Comparison of ENCODE assay signal across 12 cellular contexts in genomic region chr11:13009921-13010736, GRCh38. TPM values are rescaled to one million over a fixed set of nuclear protein-coding genes. Genes with fewer than 3 reads are reported as not detected.
DNase-seq lines count a peak whose midpoint lies in the region; ATAC-seq and TF ChIP-seq lines count a peak whose summit lies in the region.
"Had no signal": no experiment of that assay in that cellular context is flagged by ENCODE, and none has a peak within 500 bp of the region (broad histone marks: within the 10 kb centered on the region; RNA-seq: fewer than 3 reads in every experiment).

No MANE protein-coding gene starts in this region.

- peaks cover 78% of the 10 kb centered on the region for H3K27me3 ChIP-seq in HUES64 (ENCODE audit: insufficient read depth, low read length)
- peaks cover 83% of the 10 kb centered on the region for H3K27me3 ChIP-seq in lower lobe of right lung (ENCODE audit: low read depth)
- H3K27me3 ChIP-seq in CD8-positive, alpha-beta memory T cell (ENCODE audit: insufficient read depth, low read length, poor library complexity, severe bottlenecking), result peaks cover 15% of the 10 kb centered on the region
- peaks cover 3 to 74% of the 10 kb centered on the region in 2 donors for H3K27me3 ChIP-seq in tibial artery

- H3K4me3 ChIP-seq in HUES64 (ENCODE audit: low read length) (peak overlapping the region; percentile 62), lower lobe of right lung (peak overlapping the region; percentile 51), OCI-LY7 (ENCODE audit: low read depth, low read length, poor library complexity, severe bottlenecking) (no peak overlapping the region), tibial artery (peak overlapping the region in 1 of 2 donors; percentile 26)
- H3K4me3 ChIP-seq in CD8-positive, alpha-beta memory T cell (ENCODE audit: low read length), result no peak overlapping the region

- CTCF ChIA-PET in CD8-positive, alpha-beta memory T cell (lab: Charles Lee), result no interaction called here
- CTCF ChIA-PET in OCI-LY7 (lab: Charles Lee; ENCODE audit: unreplicated experiment), result no interaction called here

- POLR2A ChIA-PET in CD8-positive, alpha-beta memory T cell (lab: Charles Lee), result no interaction called here
- POLR2A ChIA-PET in OCI-LY7 (lab: Charles Lee), result no interaction called here

- DNase-seq in AG20443 (ENCODE audit: low spot score) (peak; percentile 40), dermis microvascular lymphatic vessel endothelial cell (ENCODE audit: low read depth in 2 of 2) (peak; percentile 17 to 29), lower lobe of right lung (peak; percentile 52), OCI-LY7 (ENCODE audit: low spot score) (no peak), tibial artery (no peak), HCEC 1CT (no peak)
- DNase-seq in CD8-positive, alpha-beta memory T cell, result no peak
- DNase-seq: GF-D8; stimulated activated CD8-positive, alpha-beta memory T cell treated with anti-CD3 and anti-CD28 coated beads, Interleukin-4, amount 100 ng/mL, for 48 hours had no signal

- peak; percentile 64 for ATAC-seq in lower lobe of right lung

- peaks cover 7% of the 10 kb centered on the region; the same call in 1 of the 2 replicates for H3K9me3 ChIP-seq in HUES64 (ENCODE audit: insufficient read depth, low read depth, low read length)
- no peaks in the 10 kb centered on the region for H3K9me3 ChIP-seq in lower lobe of right lung
- no peaks in the 10 kb centered on the region for H3K9me3 ChIP-seq in CD8-positive, alpha-beta memory T cell (ENCODE audit: low read length)
- H3K9me3 ChIP-seq in OCI-LY7 (ENCODE audit: low read length), result no peaks in the 10 kb centered on the region
- H3K9me3 ChIP-seq in tibial artery, result no peaks in the 10 kb centered on the region

- H3K9ac ChIP-seq in HUES64 (ENCODE audit: low read depth, low read length), result no peak overlapping the region

- no peaks in the 10 kb centered on the region for H3K9me2 ChIP-seq in OCI-LY7 (ENCODE audit: insufficient read depth, low read length)

- H3K36me3 ChIP-seq in HUES64 (ENCODE audit: insufficient read depth, low read length), result no peaks in the 10 kb centered on the region
- no peaks in the 10 kb centered on the region for H3K36me3 ChIP-seq in lower lobe of right lung
- H3K36me3 ChIP-seq in CD8-positive, alpha-beta memory T cell (ENCODE audit: insufficient read depth, low read length), result no peaks in the 10 kb centered on the region
- H3K36me3 ChIP-seq in OCI-LY7 (ENCODE audit: insufficient read depth, low read length), result no peaks in the 10 kb centered on the region
- H3K36me3 ChIP-seq in tibial artery, result no peaks in the 10 kb centered on the region

- H2AFZ ChIP-seq in OCI-LY7 (ENCODE audit: low read length), result no peak overlapping the region

- H3K36me3 Mint-ChIP-seq in CD8-positive, alpha-beta memory T cell, result no peaks in the 10 kb centered on the region

- peaks cover 0 to 3% (median 0%) of the 10 kb centered on the region in 5 donors for H3K9me3 Mint-ChIP-seq in CD8-positive, alpha-beta memory T cell

- no peaks in the 10 kb centered on the region for H4K20me1 ChIP-seq in OCI-LY7 (ENCODE audit: insufficient read depth, low read length)

- no peak overlapping the region for H3K4me3 Mint-ChIP-seq in CD8-positive, alpha-beta memory T cell

- H3K27me3 Mint-ChIP-seq in CD8-positive, alpha-beta memory T cell, result peaks cover 49 to 83% of the 10 kb centered on the region in 2 donors

- no peak overlapping the region for H3K27ac ChIP-seq in HUES64 (ENCODE audit: low read depth, low read length)
- H3K27ac ChIP-seq in lower lobe of right lung, result peak overlapping the region; percentile 56
- no peak overlapping the region for H3K27ac ChIP-seq in CD8-positive, alpha-beta memory T cell (ENCODE audit: low read depth, low read length)
- H3K27ac ChIP-seq in OCI-LY7 (ENCODE audit: low read depth, low read length, poor library complexity, severe bottlenecking), result no peak overlapping the region
- H3K27ac ChIP-seq in tibial artery, result no peak overlapping the region

- no TSS peak for BruUV-seq in OCI-LY7 (replicated peaks; lab: Mats Ljungman, UMichigan)

- WGBS in HUES64, result 1% methylated on average over 93 of the region's 93 CpGs

- H3K4me2 ChIP-seq in OCI-LY7 (ENCODE audit: low read length), result no peak overlapping the region

- no peak for TF ChIP-seq CTCF in lower lobe of right lung (IDR thresholded peaks at IDR 0.05)
- TF ChIP-seq CTCF in OCI-LY7 (conservative IDR thresholded peaks at IDR 0.05; ENCODE audit: low read length), result no peak
- no peak for TF ChIP-seq CTCF in tibial artery (IDR thresholded peaks at IDR 0.05)

- H3K27ac Mint-ChIP-seq in CD8-positive, alpha-beta memory T cell, result no peak overlapping the region

- intact Hi-C loops in lower lobe of right lung (cut with DNase I) (no loop called here), OCI-LY7 (cut with micrococcal nuclease; ENCODE audit: unreplicated experiment) (no loop called here), tibial artery (cut with DNase I; ENCODE audit: low total_unique reads) (no loop called here)

- no peaks in the 10 kb centered on the region for H3K79me2 ChIP-seq in OCI-LY7 (ENCODE audit: insufficient read depth, low read depth, low read length)

- H3K4me1 ChIP-seq in HUES64 (ENCODE audit: insufficient read depth, low read length), result peaks cover 38% of the 10 kb centered on the region
- H3K4me1 ChIP-seq in lower lobe of right lung, result peaks cover 26% of the 10 kb centered on the region
- H3K4me1 ChIP-seq in CD8-positive, alpha-beta memory T cell (ENCODE audit: insufficient read depth, low read length), result no peaks in the 10 kb centered on the region
- no peaks in the 10 kb centered on the region for H3K4me1 ChIP-seq in OCI-LY7 (ENCODE audit: insufficient read depth, low read length, poor library complexity, severe bottlenecking)
- peaks cover 0 to 33% (median 22%) of the 10 kb centered on the region in 4 donors for H3K4me1 ChIP-seq in tibial artery

- H3K4me1 Mint-ChIP-seq in CD8-positive, alpha-beta memory T cell, result peaks cover 0 to 17% (median 1%) of the 10 kb centered on the region in 3 donors

RNA-seq across cellular contexts. Expression of gene RASSF10, which starts 1.0 kb away (rescaled TPM):
- polyA plus RNA-seq in HUES64 (2013, experiment 1 of 2), result 2.5 TPM
- 2.1 TPM for polyA plus RNA-seq in HUES64 (2013, experiment 2 of 2)
- total RNA-seq in dermis microvascular lymphatic vessel endothelial cell, result 4.8 and 11.8 TPM in 2 replicates
- 4.3 TPM for total RNA-seq in lower lobe of right lung
- total RNA-seq in CD8-positive, alpha-beta memory T cell, result not detected
- polyA plus RNA-seq in CD8-positive, alpha-beta memory T cell, result not detected
- not detected in 2 replicates for total RNA-seq in OCI-LY7 (2014; rRNA removed; shearing (Covaris generic))
- total RNA-seq in OCI-LY7 (2022), result not detected in 2 replicates
- total RNA-seq: fibroblast of villous mesenchyme; T-helper 2 cell treated with Interferon-gamma antibody and Interleukin-4, amounts not matched to agents 100 ng/mL and 5 ng/mL, for 36 hours had no signal

Comparison
In these comparisons a context has a peak if more than half of its experiments do, and no peak if none do; other contexts are left out.
1. DNase-seq: peak in AG20443 (single experiment), dermis microvascular lymphatic vessel endothelial cell (2 of 2) and lower lobe of right lung (single experiment); none in CD8-positive, alpha-beta memory T cell (0 of 5), OCI-LY7 (single experiment), tibial artery (0 of 2) and HCEC 1CT (single experiment).
2. H3K4me3 ChIP-seq: peak in HUES64 (single experiment) and lower lobe of right lung (single experiment); none in CD8-positive, alpha-beta memory T cell (single experiment) and OCI-LY7 (single experiment).